Comparison of ENCODE assay signal across 19 cellular contexts in the genomic region with DNA sequence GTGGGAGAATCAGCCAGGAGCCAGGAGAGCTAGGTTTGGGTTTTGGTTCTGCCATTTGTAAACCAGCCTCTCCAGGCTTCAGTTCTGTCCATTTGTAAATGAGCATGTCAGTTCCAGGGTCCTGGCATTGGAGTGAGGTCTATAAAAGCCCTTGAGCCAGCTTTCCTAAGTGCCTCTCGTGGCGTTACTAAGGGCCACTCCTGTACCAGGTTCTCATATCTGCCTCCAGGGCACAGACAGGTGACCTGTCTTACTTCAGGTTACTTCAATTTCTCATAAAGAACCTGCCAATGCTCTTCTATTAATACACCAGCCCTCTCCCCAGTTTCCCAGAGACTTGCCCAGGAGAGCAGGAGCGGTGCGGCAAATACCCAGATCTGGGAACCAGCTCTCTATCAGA.
"Had no signal": no experiment of that assay in that cellular context is flagged by ENCODE, and none has a peak within 500 bp of the region (broad histone marks: within the 10 kb centered on the region; RNA-seq: fewer than 3 reads in every experiment).

No MANE protein-coding gene starts in this region.

- H3K4me2 ChIP-seq: hepatocyte had no signal

- ATAC-seq: activated CD8-positive, alpha-beta T cell treated with anti-CD3 and anti-CD28 coated beads, Interleukin-2, amount 10 ng/mL, durations not matched to agents 7 days and 5 days; body of pancreas; foreskin keratinocyte; left colon; natural killer cell treated with Interleukin-12 subunit alpha and Interleukin-12 subunit beta and Interleukin-15 and Interleukin-18, amount 100 ng/mL, for 72 hours; sciatic nerve; stimulated activated effector memory CD8-positive, alpha-beta T cell treated with anti-CD3 and anti-CD28 coated beads, Interleukin-12 subunit alpha, Interleukin-12 subunit beta, amount 100 ng/mL, for 72 hours had no signal

- H3K36me3 ChIP-seq: stomach had no signal

- H3K27ac Mint-ChIP-seq: activated CD4-positive, alpha-beta T cell treated with anti-CD3 and anti-CD28 coated beads, Interleukin-2, amount 10 ng/mL, durations not matched to agents 7 days and 5 days; activated CD8-positive, alpha-beta T cell treated with anti-CD3 and anti-CD28 coated beads, Interleukin-2, amount 10 ng/mL, durations not matched to agents 7 days and 5 days; activated naive CD4-positive, alpha-beta T cell treated with anti-CD3 and anti-CD28 coated beads for 36 hours; activated T-cell treated with anti-CD3 and anti-CD28 coated beads, Interleukin-2, amount 50 U/mL, for 24 hours; endodermal cell; mesothelial cell of epicardium; natural killer cell treated with Interleukin-12 subunit alpha and Interleukin-12 subunit beta and Interleukin-15 and Interleukin-18, amount 100 ng/mL, for 72 hours; stimulated activated effector memory CD8-positive, alpha-beta T cell treated with anti-CD3 and anti-CD28 coated beads, Interleukin-12 subunit alpha, Interleukin-12 subunit beta, amount 100 ng/mL, for 72 hours had no signal

- H3K9me3 ChIP-seq: body of pancreas, stomach had no signal

- H3K4me1 ChIP-seq: foreskin keratinocyte had no signal

- H3K4me3 Mint-ChIP-seq: activated CD4-positive, alpha-beta T cell treated with anti-CD3 and anti-CD28 coated beads, Interleukin-2, amount 10 ng/mL, durations not matched to agents 7 days and 5 days; activated CD8-positive, alpha-beta T cell treated with anti-CD3 and anti-CD28 coated beads, Interleukin-2, amount 10 ng/mL, durations not matched to agents 7 days and 5 days; activated naive CD4-positive, alpha-beta T cell treated with anti-CD3 and anti-CD28 coated beads for 36 hours; activated T-cell treated with anti-CD3 and anti-CD28 coated beads, Interleukin-2, amount 50 U/mL, for 24 hours; endodermal cell; mesothelial cell of epicardium; natural killer cell treated with Interleukin-12 subunit alpha and Interleukin-12 subunit beta and Interleukin-15 and Interleukin-18, amount 100 ng/mL, for 72 hours; stimulated activated effector memory CD8-positive, alpha-beta T cell treated with anti-CD3 and anti-CD28 coated beads, Interleukin-12 subunit alpha, Interleukin-12 subunit beta, amount 100 ng/mL, for 72 hours had no signal

- H3K27ac ChIP-seq: body of pancreas, dorsolateral prefrontal cortex, epithelial cell of prostate, foreskin keratinocyte, hepatocyte, stomach had no signal

- H2AFZ ChIP-seq: hepatocyte had no signal

- H3K4me3 ChIP-seq: body of pancreas, dorsolateral prefrontal cortex, hepatocyte, smooth muscle cell, stomach had no signal

- H3K36me3 Mint-ChIP-seq: mesothelial cell of epicardium; natural killer cell treated with Interleukin-12 subunit alpha and Interleukin-12 subunit beta and Interleukin-15 and Interleukin-18, amount 100 ng/mL, for 72 hours; stimulated activated effector memory CD8-positive, alpha-beta T cell treated with anti-CD3 and anti-CD28 coated beads, Interleukin-12 subunit alpha, Interleukin-12 subunit beta, amount 100 ng/mL, for 72 hours had no signal

- H3K4me1 Mint-ChIP-seq: activated CD4-positive, alpha-beta T cell treated with anti-CD3 and anti-CD28 coated beads, Interleukin-2, amount 10 ng/mL, durations not matched to agents 7 days and 5 days; stimulated activated effector memory CD8-positive, alpha-beta T cell treated with anti-CD3 and anti-CD28 coated beads, Interleukin-12 subunit alpha, Interleukin-12 subunit beta, amount 100 ng/mL, for 72 hours had no signal

- DNase-seq: activated CD4-positive, alpha-beta T cell treated with anti-CD3 and anti-CD28 coated beads, Interleukin-2, amount 10 ng/mL, durations not matched to agents 7 days and 5 days; activated CD8-positive, alpha-beta T cell treated with anti-CD3 and anti-CD28 coated beads, Interleukin-2, amount 10 ng/mL, durations not matched to agents 7 days and 5 days; activated naive CD4-positive, alpha-beta T cell treated with anti-CD3 and anti-CD28 coated beads for 36 hours; activated T-cell treated with anti-CD3 and anti-CD28 coated beads, Interleukin-2, amount 50 U/mL, for 24 hours; body of pancreas; caudate nucleus; dorsolateral prefrontal cortex; endodermal cell; foreskin keratinocyte; left colon; stimulated activated CD4-positive, alpha-beta T cell treated with anti-CD3 and anti-CD28 coated beads, Interleukin-4, amount 100 ng/mL, for 24 hours; stomach had no signal

- H3K27me3 ChIP-seq: body of pancreas, hepatocyte, stomach had no signal

- H3K79me2 ChIP-seq: hepatocyte had no signal

- H3K27me3 Mint-ChIP-seq: activated CD4-positive, alpha-beta T cell treated with anti-CD3 and anti-CD28 coated beads, Interleukin-2, amount 10 ng/mL, durations not matched to agents 7 days and 5 days; activated T-cell treated with anti-CD3 and anti-CD28 coated beads, Interleukin-2, amount 50 U/mL, for 24 hours had no signal

- H3K9me3 Mint-ChIP-seq: activated CD4-positive, alpha-beta T cell treated with anti-CD3 and anti-CD28 coated beads, Interleukin-2, amount 10 ng/mL, durations not matched to agents 7 days and 5 days; activated naive CD4-positive, alpha-beta T cell treated with anti-CD3 and anti-CD28 coated beads for 36 hours; activated T-cell treated with anti-CD3 and anti-CD28 coated beads, Interleukin-2, amount 50 U/mL, for 24 hours; endodermal cell; mesothelial cell of epicardium; natural killer cell treated with Interleukin-12 subunit alpha and Interleukin-12 subunit beta and Interleukin-15 and Interleukin-18, amount 100 ng/mL, for 72 hours; stimulated activated effector memory CD8-positive, alpha-beta T cell treated with anti-CD3 and anti-CD28 coated beads, Interleukin-12 subunit alpha, Interleukin-12 subunit beta, amount 100 ng/mL, for 72 hours had no signal
